Comparison of ENCODE assay signal across 23 cellular contexts in genomic region chr11:19972637-19973036, GRCh38.
A peak's percentile ranks its signal among the peaks of the same experiment; 100 is the strongest.
DNase-seq lines count a peak whose midpoint lies in the region; ATAC-seq, FAIRE-seq and TF ChIP-seq lines count a peak whose summit lies in the region.
"Had no signal": no experiment of that assay in that cellular context is flagged by ENCODE, and none has a peak within 500 bp of the region (broad histone marks: within the 10 kb centered on the region; RNA-seq: fewer than 3 reads in every experiment).

No MANE protein-coding gene starts in this region.

- H3K4me1 ChIP-seq in hepatocyte (ENCODE audit: insufficient read depth), result peaks cover 38% of the 10 kb centered on the region
- peaks cover 2 to 3% of the 10 kb centered on the region in 2 donors for H3K4me1 ChIP-seq in kidney (ENCODE audit: control insufficient read depth in 1 of 2, insufficient read depth in 1 of 2, low read depth in 1 of 2, low read length in 2 of 2)

- peaks cover 38 to 45% of the 10 kb centered on the region in 2 donors for H3K4me1 Mint-ChIP-seq in natural killer cell
- H3K4me1 Mint-ChIP-seq in natural killer cell treated with Interleukin-12 subunit alpha and Interleukin-12 subunit beta and Interleukin-15 and Interleukin-18, amount 100 ng/mL, for 72 hours (ENCODE audit: low read depth in 2 of 2), result peaks cover 31 to 33% of the 10 kb centered on the region in 2 donors
- H3K4me1 Mint-ChIP-seq in nephron, result peaks cover 20% of the 10 kb centered on the region

- peaks cover 11% of the 10 kb centered on the region for H3K79me2 ChIP-seq in hepatocyte

- no peak overlapping the region for H3K27ac Mint-ChIP-seq in natural killer cell
- H3K27ac Mint-ChIP-seq in natural killer cell treated with Interleukin-12 subunit alpha and Interleukin-12 subunit beta and Interleukin-15 and Interleukin-18, amount 100 ng/mL, for 72 hours, result no peak overlapping the region
- peak overlapping the region in 2 of 3 experiments; percentile 16 to 39 for H3K27ac Mint-ChIP-seq in nephron
- H3K27ac Mint-ChIP-seq: CD4-positive, alpha-beta memory T cell; GM23338 had no signal

- no peaks in the 10 kb centered on the region for H4K20me1 ChIP-seq in hepatocyte (ENCODE audit: insufficient read depth, poor library complexity, severe bottlenecking)
- H4K20me1 ChIP-seq: BLaER1 treated with 17β-estradiol and CSF1 and Interleukin-3, amounts not matched to agents 10 nM and 100 nM had no signal

- DNase-seq in natural killer cell (no peak), hepatocyte (ENCODE audit: low spot score) (no peak), NCI-H524 (lab: John Stamatoyannopoulos, UW) (no peak), kidney (no peak), urothelium cell line (ENCODE audit: low spot score) (no peak)
- no peak for DNase-seq in natural killer cell treated with Interleukin-12 subunit alpha and Interleukin-12 subunit beta and Interleukin-15 and Interleukin-18, amount 100 ng/mL, for 72 hours (ENCODE audit: low spot score)
- DNase-seq: ACHN; CD4-positive, alpha-beta memory T cell; HCEC 1CT; NCI-H1105; NCI-H146; NCI-H2029 treated with DMSO at 0.1 percent for 48 hours; NCI-H226; NCI-H510A treated with DMSO at 0.1 percent for 48 hours; NCI-H82 had no signal

- H3K27me3 ChIP-seq in hepatocyte, result no peaks in the 10 kb centered on the region
- H3K27me3 ChIP-seq: BLaER1 treated with 17β-estradiol and CSF1 and Interleukin-3, amounts not matched to agents 10 nM and 100 nM had no signal

- no peaks in the 10 kb centered on the region for H3K9me2 ChIP-seq in hepatocyte (replicated peaks; ENCODE audit: insufficient read depth)

- no peak overlapping the region for H2AFZ ChIP-seq in hepatocyte
- H2AFZ ChIP-seq: GM23338 had no signal

- FAIRE-seq in kidney (lab: Jason Lieb, UNC) (no peak), urothelium cell line (lab: Jason Lieb, UNC) (no peak)
- FAIRE-seq: G401.6, GM12892 had no signal

- H3K9me3 Mint-ChIP-seq in natural killer cell, result no peaks in the 10 kb centered on the region
- no peaks in the 10 kb centered on the region for H3K9me3 Mint-ChIP-seq in natural killer cell treated with Interleukin-12 subunit alpha and Interleukin-12 subunit beta and Interleukin-15 and Interleukin-18, amount 100 ng/mL, for 72 hours
- no peaks in the 10 kb centered on the region for H3K9me3 Mint-ChIP-seq in nephron
- H3K9me3 Mint-ChIP-seq: CD4-positive, alpha-beta memory T cell; GM23338 had no signal

- WGBS in hepatocyte (ENCODE audit: low lambda C conversion rate, missing lambda C conversion rate), result 67% methylated on average over 1 of the region's 1 CpG

- H3K36me3 ChIP-seq in hepatocyte (replicated peaks; ENCODE audit: insufficient read depth, low read depth), result no peaks in the 10 kb centered on the region
- no peaks in the 10 kb centered on the region for H3K36me3 ChIP-seq in kidney (ENCODE audit: control insufficient read depth in 1 of 2, insufficient read depth in 2 of 2, low read length in 2 of 2)
- H3K36me3 ChIP-seq: BLaER1 treated with 17β-estradiol and CSF1 and Interleukin-3, amounts not matched to agents 10 nM and 100 nM had no signal

- no peaks in the 10 kb centered on the region for H3K9me3 ChIP-seq in hepatocyte (ENCODE audit: low read depth)
- no peaks in the 10 kb centered on the region for H3K9me3 ChIP-seq in kidney (ENCODE audit: control insufficient read depth in 1 of 2, low read length in 2 of 2)
- H3K9me3 ChIP-seq: BLaER1 treated with 17β-estradiol and CSF1 and Interleukin-3, amounts not matched to agents 10 nM and 100 nM had no signal

- H3K27me3 Mint-ChIP-seq in natural killer cell (ENCODE audit: low read depth in 2 of 2) (peaks cover 45 to 58% of the 10 kb centered on the region in 2 donors), nephron (ENCODE audit: low read depth) (no peaks in the 10 kb centered on the region)
- peaks cover 39 to 48% of the 10 kb centered on the region in 2 donors for H3K27me3 Mint-ChIP-seq in natural killer cell treated with Interleukin-12 subunit alpha and Interleukin-12 subunit beta and Interleukin-15 and Interleukin-18, amount 100 ng/mL, for 72 hours

- H3K36me3 Mint-ChIP-seq in natural killer cell (no peaks in the 10 kb centered on the region), nephron (ENCODE audit: low read depth) (no peaks in the 10 kb centered on the region)
- H3K36me3 Mint-ChIP-seq in natural killer cell treated with Interleukin-12 subunit alpha and Interleukin-12 subunit beta and Interleukin-15 and Interleukin-18, amount 100 ng/mL, for 72 hours, result no peaks in the 10 kb centered on the region
- H3K36me3 Mint-ChIP-seq: CD4-positive, alpha-beta memory T cell had no signal

- TF ChIP-seq CTCF in natural killer cell (IDR thresholded peaks at IDR 0.05) (no peak), hepatocyte (IDR thresholded peaks at IDR 0.05; ENCODE audit: poor library complexity) (no peak), nephron (IDR thresholded peaks at IDR 0.05; ENCODE audit: unreplicated experiment in 3 of 3) (no peak), kidney (IDR thresholded peaks at IDR 0.05; ENCODE audit: borderline replicate concordance, extremely low read depth, insufficient read depth) (no peak)

- H3K27ac ChIP-seq in hepatocyte (peak overlapping the region; percentile 84), kidney (ENCODE audit: low read depth in 2 of 2, low read length in 2 of 2) (no peak overlapping the region)
- H3K27ac ChIP-seq: BLaER1 treated with 17β-estradiol and CSF1 and Interleukin-3, amounts not matched to agents 10 nM and 100 nM; HL-60; KMS-11 had no signal

- no peak overlapping the region for H3K9ac ChIP-seq in kidney (ENCODE audit: low read length in 2 of 2)
- H3K9ac ChIP-seq: BLaER1 treated with 17β-estradiol and CSF1 and Interleukin-3, amounts not matched to agents 10 nM and 100 nM; KMS-11 had no signal

- intact Hi-C loops in natural killer cell (cut with micrococcal nuclease) (loop anchor here (5.0 kb wide), 1 partner anchor 115 kb away; no protein-coding TSS in a partner anchor), kidney (cut with DNase I) (no loop called here)

- peak overlapping the region; percentile 44 for H3K4me2 ChIP-seq in hepatocyte
- H3K4me2 ChIP-seq: BLaER1 treated with 17β-estradiol and CSF1 and Interleukin-3, amounts not matched to agents 10 nM and 100 nM; GM23338; KMS-11 had no signal

- no peak overlapping the region for H3K4me3 ChIP-seq in hepatocyte
- H3K4me3 ChIP-seq in kidney (ENCODE audit: low read length in 2 of 2), result no peak overlapping the region
- H3K4me3 ChIP-seq: BLaER1 treated with 17β-estradiol and CSF1 and Interleukin-3, amounts not matched to agents 10 nM and 100 nM; GM23338 had no signal

- H3K4me3 Mint-ChIP-seq in natural killer cell, result peak overlapping the region; percentile 28
- no peak overlapping the region for H3K4me3 Mint-ChIP-seq in natural killer cell treated with Interleukin-12 subunit alpha and Interleukin-12 subunit beta and Interleukin-15 and Interleukin-18, amount 100 ng/mL, for 72 hours
- H3K4me3 Mint-ChIP-seq in nephron, result no peak overlapping the region
- H3K4me3 Mint-ChIP-seq: CD4-positive, alpha-beta memory T cell; GM23338 had no signal

- ATAC-seq in natural killer cell, result no peak
- ATAC-seq in natural killer cell treated with Interleukin-12 subunit alpha and Interleukin-12 subunit beta and Interleukin-15 and Interleukin-18, amount 100 ng/mL, for 72 hours, result no peak
- ATAC-seq: GM23338, Panc1 had no signal

Comparison
In these comparisons a context has a peak if more than half of its experiments do, and no peak if none do; other contexts are left out.
1. H3K27ac Mint-ChIP-seq: peak in nephron (2 of 3); none in natural killer cell (0 of 2) and natural killer cell treated with Interleukin-12 subunit alpha and Interleukin-12 subunit beta and Interleukin-15 and Interleukin-18, amount 100 ng/mL, for 72 hours (0 of 2).